ENCODE assay signal across 40 cellular contexts in genomic region chr18:21289843-21290242, GRCh38. TPM values are rescaled to one million over a fixed set of nuclear protein-coding genes. Genes with fewer than 3 reads are reported as not detected.
"Had no signal": no experiment of that assay in that cellular context is flagged by ENCODE, and none has a peak within 500 bp of the region (broad histone marks: within the 10 kb centered on the region; RNA-seq: fewer than 3 reads in every experiment).

No MANE protein-coding gene starts in this region.

- H3K9me3 ChIP-seq: adrenal gland, ascending aorta, breast epithelium, esophagus muscularis mucosa, gastrocnemius medialis, heart left ventricle had no signal

- H3K36me3 ChIP-seq: adrenal gland, ascending aorta, breast epithelium, esophagus muscularis mucosa, gastrocnemius medialis, heart left ventricle, WERI-Rb-1 had no signal

- H3K4me1 ChIP-seq: adrenal gland, breast epithelium, foreskin keratinocyte, heart left ventricle had no signal

- H3K4me3 ChIP-seq: adrenal gland, ascending aorta, breast epithelium, coronary artery, dorsolateral prefrontal cortex, esophagus muscularis mucosa, gastrocnemius medialis, heart left ventricle had no signal

- H3K36me3 Mint-ChIP-seq: activated CD4-positive, alpha-beta memory T cell treated with anti-CD3 and anti-CD28 coated beads for 36 hours; activated CD8-positive, alpha-beta memory T cell treated with anti-CD3 and anti-CD28 coated beads, Interleukin-2, amount 10 ng/mL, durations not matched to agents 7 days and 5 days; activated naive CD4-positive, alpha-beta T cell treated with anti-CD3 and anti-CD28 coated beads, Interleukin-2, amount 50 U/mL, for 24 hours; activated naive CD8-positive, alpha-beta T cell treated with anti-CD3 and anti-CD28 coated beads for 36 hours; brain had no signal

- H3K9me3 Mint-ChIP-seq: activated CD4-positive, alpha-beta memory T cell treated with anti-CD3 and anti-CD28 coated beads for 36 hours; activated CD4-positive, alpha-beta T cell treated with anti-CD3 and anti-CD28 coated beads, Interleukin-2, amount 10 ng/mL, durations not matched to agents 24 days and 14 days; activated naive CD4-positive, alpha-beta T cell treated with anti-CD3 and anti-CD28 coated beads for 36 hours; activated naive CD4-positive, alpha-beta T cell treated with anti-CD3 and anti-CD28 coated beads, Interleukin-2, amount 50 U/mL, for 24 hours; activated naive CD8-positive, alpha-beta T cell treated with anti-CD3 and anti-CD28 coated beads for 36 hours; activated naive CD8-positive, alpha-beta T cell treated with anti-CD3 and anti-CD28 coated beads, Interleukin-2, amount 50 U/mL, for 24 hours; activated T-helper 1 cell treated with anti-CD3 and anti-CD28 coated beads, Interleukin-12 subunit alpha, Interleukin-12 subunit beta, Interleukin-2, Interleukin-4 antibody, amounts not matched to agents 30 ng/mL and 10 ng/mL and 1 ng/mL, durations not matched to agents 14 hours and 24 hours and 36 hours; activated T-helper 2 cell treated with anti-CD3 and anti-CD28 coated beads, Interferon-gamma antibody, Interleukin-2, Interleukin-4, amounts not matched to agents 10 μg/mL and 5 μg/mL and 100 μg/mL, durations not matched to agents 14 hours and 24 hours and 36 hours; central memory CD8-positive, alpha-beta T cell; dendritic cell treated with granulocyte-macrophage colony-stimulating factor and Interleukin-4, amounts not matched to agents 40 ng/mL and 50 ng/mL, for 4 days; effector memory CD8-positive, alpha-beta T cell; T-helper 2 cell treated with Interferon-gamma antibody and Interleukin-4, amounts not matched to agents 5 μg/mL and 100 μg/mL, for 36 hours had no signal

- H3K4me3 Mint-ChIP-seq: activated CD4-positive, alpha-beta memory T cell treated with anti-CD3 and anti-CD28 coated beads for 36 hours; activated CD4-positive, alpha-beta T cell treated with anti-CD3 and anti-CD28 coated beads for 36 hours; activated CD4-positive, alpha-beta T cell treated with anti-CD3 and anti-CD28 coated beads, Interleukin-2, amount 10 ng/mL, durations not matched to agents 24 days and 14 days; activated CD8-positive, alpha-beta memory T cell treated with anti-CD3 and anti-CD28 coated beads, Interleukin-2, amount 10 ng/mL, durations not matched to agents 7 days and 5 days; activated CD8-positive, alpha-beta T cell treated with anti-CD3 and anti-CD28 coated beads, Interleukin-2, amount 10 ng/mL, durations not matched to agents 7 days and 5 days; activated naive CD4-positive, alpha-beta T cell treated with anti-CD3 and anti-CD28 coated beads for 36 hours; activated naive CD4-positive, alpha-beta T cell treated with anti-CD3 and anti-CD28 coated beads, Interleukin-2, amount 50 U/mL, for 24 hours; activated naive CD8-positive, alpha-beta T cell treated with anti-CD3 and anti-CD28 coated beads for 36 hours; activated naive CD8-positive, alpha-beta T cell treated with anti-CD3 and anti-CD28 coated beads, Interleukin-2, amount 50 U/mL, for 24 hours; activated T-helper 1 cell treated with anti-CD3 and anti-CD28 coated beads, Interleukin-12 subunit alpha, Interleukin-12 subunit beta, Interleukin-2, Interleukin-4 antibody, amounts not matched to agents 30 ng/mL and 10 ng/mL and 1 ng/mL, durations not matched to agents 14 hours and 24 hours and 36 hours; brain; central memory CD8-positive, alpha-beta T cell; dendritic cell treated with granulocyte-macrophage colony-stimulating factor and Interleukin-4, amounts not matched to agents 40 ng/mL and 50 ng/mL, for 4 days; effector memory CD8-positive, alpha-beta T cell; T-helper 17 cell; T-helper 2 cell treated with Interferon-gamma antibody and Interleukin-4, amounts not matched to agents 5 μg/mL and 100 μg/mL, for 36 hours had no signal

- H3K4me1 Mint-ChIP-seq: activated CD4-positive, alpha-beta T cell treated with anti-CD3 and anti-CD28 coated beads for 36 hours; activated CD4-positive, alpha-beta T cell treated with anti-CD3 and anti-CD28 coated beads, Interleukin-2, amount 10 ng/mL, durations not matched to agents 24 days and 14 days; activated CD8-positive, alpha-beta memory T cell treated with anti-CD3 and anti-CD28 coated beads, Interleukin-2, amount 10 ng/mL, durations not matched to agents 7 days and 5 days; activated naive CD4-positive, alpha-beta T cell treated with anti-CD3 and anti-CD28 coated beads, Interleukin-2, amount 50 U/mL, for 24 hours; activated naive CD8-positive, alpha-beta T cell treated with anti-CD3 and anti-CD28 coated beads for 36 hours; activated naive CD8-positive, alpha-beta T cell treated with anti-CD3 and anti-CD28 coated beads, Interleukin-2, amount 50 U/mL, for 24 hours; central memory CD8-positive, alpha-beta T cell; T-helper 17 cell had no signal

- H3K27ac ChIP-seq: adrenal gland, ascending aorta, breast epithelium, coronary artery, dorsolateral prefrontal cortex, esophagus muscularis mucosa, foreskin keratinocyte, gastrocnemius medialis, heart left ventricle, WERI-Rb-1 had no signal

- H3K27me3 Mint-ChIP-seq: activated CD4-positive, alpha-beta T cell treated with anti-CD3 and anti-CD28 coated beads, Interleukin-2, amount 10 ng/mL, durations not matched to agents 24 days and 14 days; activated naive CD8-positive, alpha-beta T cell treated with anti-CD3 and anti-CD28 coated beads, Interleukin-2, amount 50 U/mL, for 24 hours; brain; dendritic cell treated with granulocyte-macrophage colony-stimulating factor and Interleukin-4, amounts not matched to agents 40 ng/mL and 50 ng/mL, for 4 days had no signal

- H3K27me3 ChIP-seq: adrenal gland, ascending aorta, breast epithelium, esophagus muscularis mucosa, foreskin keratinocyte, gastrocnemius medialis had no signal

- DNase-seq: activated CD4-positive, alpha-beta memory T cell treated with anti-CD3 and anti-CD28 coated beads for 36 hours; activated CD4-positive, alpha-beta T cell treated with anti-CD3 and anti-CD28 coated beads for 36 hours; activated CD4-positive, alpha-beta T cell treated with anti-CD3 and anti-CD28 coated beads, Interleukin-2, amount 10 ng/mL, durations not matched to agents 24 days and 14 days; activated CD4-positive, CD25-positive, alpha-beta regulatory T cell; activated CD4-positive, CD25-positive, alpha-beta regulatory T cell treated with anti-CD3 and anti-CD28 coated beads, Interleukin-2, amount 50 U/mL, for 72 hours; activated CD8-positive, alpha-beta memory T cell treated with anti-CD3 and anti-CD28 coated beads, Interleukin-2, amount 10 ng/mL, durations not matched to agents 7 days and 5 days; activated CD8-positive, alpha-beta memory T cell treated with anti-CD3 and anti-CD28 coated beads, Interleukin-2, amount 50 U/mL, for 4 hours; activated CD8-positive, alpha-beta T cell treated with anti-CD3 and anti-CD28 coated beads, Interleukin-2, amount 10 ng/mL, durations not matched to agents 7 days and 5 days; activated effector memory CD4-positive, alpha-beta T cell treated with anti-CD3 and anti-CD28 coated beads, Interleukin-2, amount 50 U/mL, for 16 hours; activated naive CD4-positive, alpha-beta T cell treated with anti-CD3 and anti-CD28 coated beads for 36 hours; activated naive CD8-positive, alpha-beta T cell treated with anti-CD3 and anti-CD28 coated beads for 36 hours; activated naive CD8-positive, alpha-beta T cell treated with anti-CD3 and anti-CD28 coated beads, Interleukin-2, amount 50 U/mL, for 24 hours; activated T-cell treated with anti-CD3 and anti-CD28 coated beads, Interleukin-2, amount 50 U/mL, for 1 hour; activated T-cell treated with anti-CD3 and anti-CD28 coated beads, Interleukin-2, amount 50 U/mL, for 48 hours; adrenal gland; amygdala; dorsolateral prefrontal cortex; effector CD4-positive, alpha-beta T cell; effector memory CD8-positive, alpha-beta T cell; erythroblast; foreskin keratinocyte; gastrocnemius medialis; glutamatergic neuron; heart left ventricle; T-helper 1 cell; T-helper 17 cell; T1000; WERI-Rb-1 had no signal

- H3K27ac Mint-ChIP-seq: activated CD4-positive, alpha-beta memory T cell treated with anti-CD3 and anti-CD28 coated beads for 36 hours; activated CD4-positive, alpha-beta T cell treated with anti-CD3 and anti-CD28 coated beads for 36 hours; activated CD4-positive, alpha-beta T cell treated with anti-CD3 and anti-CD28 coated beads, Interleukin-2, amount 10 ng/mL, durations not matched to agents 24 days and 14 days; activated CD8-positive, alpha-beta memory T cell treated with anti-CD3 and anti-CD28 coated beads, Interleukin-2, amount 10 ng/mL, durations not matched to agents 7 days and 5 days; activated CD8-positive, alpha-beta T cell treated with anti-CD3 and anti-CD28 coated beads, Interleukin-2, amount 10 ng/mL, durations not matched to agents 7 days and 5 days; activated naive CD4-positive, alpha-beta T cell treated with anti-CD3 and anti-CD28 coated beads for 36 hours; activated naive CD4-positive, alpha-beta T cell treated with anti-CD3 and anti-CD28 coated beads, Interleukin-2, amount 50 U/mL, for 24 hours; activated naive CD8-positive, alpha-beta T cell treated with anti-CD3 and anti-CD28 coated beads for 36 hours; activated naive CD8-positive, alpha-beta T cell treated with anti-CD3 and anti-CD28 coated beads, Interleukin-2, amount 50 U/mL, for 24 hours; activated T-helper 1 cell treated with anti-CD3 and anti-CD28 coated beads, Interleukin-12 subunit alpha, Interleukin-12 subunit beta, Interleukin-2, Interleukin-4 antibody, amounts not matched to agents 30 ng/mL and 10 ng/mL and 1 ng/mL, durations not matched to agents 14 hours and 24 hours and 36 hours; activated T-helper 2 cell treated with anti-CD3 and anti-CD28 coated beads, Interferon-gamma antibody, Interleukin-2, Interleukin-4, amounts not matched to agents 10 μg/mL and 5 μg/mL and 100 μg/mL, durations not matched to agents 14 hours and 24 hours and 36 hours; dendritic cell treated with granulocyte-macrophage colony-stimulating factor and Interleukin-4, amounts not matched to agents 40 ng/mL and 50 ng/mL, for 4 days; effector memory CD8-positive, alpha-beta T cell; T-helper 17 cell; T-helper 2 cell treated with Interferon-gamma antibody and Interleukin-4, amounts not matched to agents 5 μg/mL and 100 μg/mL, for 36 hours had no signal

- ATAC-seq: activated CD4-positive, alpha-beta T cell treated with anti-CD3 and anti-CD28 coated beads for 36 hours; activated CD8-positive, alpha-beta memory T cell treated with anti-CD3 and anti-CD28 coated beads, Interleukin-2, amount 10 ng/mL, durations not matched to agents 7 days and 5 days; activated CD8-positive, alpha-beta T cell treated with anti-CD3 and anti-CD28 coated beads, Interleukin-2, amount 10 ng/mL, durations not matched to agents 7 days and 5 days; activated naive CD8-positive, alpha-beta T cell treated with anti-CD3 and anti-CD28 coated beads, Interleukin-2, amount 50 U/mL, for 24 hours; effector memory CD8-positive, alpha-beta T cell; foreskin keratinocyte; gastrocnemius medialis; heart left ventricle; T-helper 17 cell had no signal

RNA-seq across cellular contexts. Expression of gene GREB1L, which starts 47.8 kb away (rescaled TPM):
- total RNA-seq: activated CD4-positive, alpha-beta memory T cell treated with anti-CD3 and anti-CD28 coated beads for 36 hours; activated CD4-positive, alpha-beta T cell treated with anti-CD3 and anti-CD28 coated beads for 36 hours; activated CD4-positive, alpha-beta T cell treated with anti-CD3 and anti-CD28 coated beads, Interleukin-2, amount 10 ng/mL, durations not matched to agents 24 days and 14 days; activated CD8-positive, alpha-beta memory T cell treated with anti-CD3 and anti-CD28 coated beads for 36 hours; activated CD8-positive, alpha-beta memory T cell treated with anti-CD3 and anti-CD28 coated beads, Interleukin-2, amount 10 ng/mL, durations not matched to agents 7 days and 5 days; activated CD8-positive, alpha-beta T cell treated with anti-CD3 and anti-CD28 coated beads, Interleukin-2, amount 10 ng/mL, durations not matched to agents 7 days and 5 days; activated naive CD4-positive, alpha-beta T cell treated with anti-CD3 and anti-CD28 coated beads for 36 hours; activated naive CD8-positive, alpha-beta T cell treated with anti-CD3 and anti-CD28 coated beads for 36 hours; activated T-helper 1 cell treated with anti-CD3 and anti-CD28 coated beads, Interleukin-12 subunit alpha, Interleukin-12 subunit beta, Interleukin-2, Interleukin-4 antibody, amounts not matched to agents 30 ng/mL and 10 ng/mL and 1 ng/mL, durations not matched to agents 14 hours and 24 hours and 36 hours; activated T-helper 2 cell treated with anti-CD3 and anti-CD28 coated beads, Interferon-gamma antibody, Interleukin-2, Interleukin-4, amounts not matched to agents 10 μg/mL and 5 μg/mL and 100 μg/mL, durations not matched to agents 14 hours and 24 hours and 36 hours; T-helper 17 cell had no signal
